Comparison of ENCODE assay signal across 10 cellular contexts in genomic region chr14:99272669-99273024, GRCh38. TPM values are rescaled to one million over a fixed set of nuclear protein-coding genes. Genes with fewer than 3 reads are reported as not detected.
DNase-seq lines count a peak whose midpoint lies in the region; ATAC-seq, FAIRE-seq and TF ChIP-seq lines count a peak whose summit lies in the region.
"Had no signal": no experiment of that assay in that cellular context is flagged by ENCODE, and none has a peak within 500 bp of the region (broad histone marks: within the 10 kb centered on the region; RNA-seq: fewer than 3 reads in every experiment).

No MANE protein-coding gene starts in this region.

- H3K4me3 Mint-ChIP-seq in CD14-positive monocyte = peak overlapping the region; percentile 20 to 89
- peak overlapping the region; percentile 72 for H3K4me3 Mint-ChIP-seq in MCF 10A (ENCODE audit: unreplicated experiment)

- TF ChIP-seq CTCF in CD14-positive monocyte (IDR thresholded peaks at IDR 0.05) = no peak
- TF ChIP-seq CTCF in MCF 10A (IDR thresholded peaks at IDR 0.05; ENCODE audit: unreplicated experiment) = no peak

- H3K27ac ChIP-seq in HUES6 (ENCODE audit: low read depth, low read length) = no peak overlapping the region

- H3K36me3 Mint-ChIP-seq in CD14-positive monocyte = peaks cover 4 to 6% of the 10 kb centered on the region in 2 donors
- H3K36me3 Mint-ChIP-seq in MCF 10A (ENCODE audit: insufficient read depth, unreplicated experiment) = no peaks in the 10 kb centered on the region

- no peak for DNase-seq in CD14-positive monocyte (ENCODE audit: low spot score)
- peak; percentile 43 for DNase-seq in MCF 10A (ENCODE audit: unreplicated experiment)
- DNase-seq in myocyte (ENCODE audit: low read depth) = peak; percentile 2
- DNase-seq in urothelium cell line (ENCODE audit: low spot score) = no peak
- no peak for DNase-seq in ecto neural progenitor cell (ENCODE audit: low spot score)
- no peak for DNase-seq in GM12892 (ENCODE audit: insufficient read length)

- no peak for TF ChIP-seq POLR2A in GM12892 (IDR thresholded peaks at IDR 0.05; ENCODE audit: low read depth, low read length)

- H3K9ac ChIP-seq in HUES6 (ENCODE audit: low read length) = peak overlapping the region; percentile 35

- H3K9me3 Mint-ChIP-seq in CD14-positive monocyte (peaks cover 0 to 19% (median 7%) of the 10 kb centered on the region in 7 donors), MCF 10A (ENCODE audit: unreplicated experiment) (no peaks in the 10 kb centered on the region)

- H3K27ac Mint-ChIP-seq in CD14-positive monocyte = no peak overlapping the region
- peak overlapping the region; percentile 16 for H3K27ac Mint-ChIP-seq in MCF 10A (ENCODE audit: low read depth, unreplicated experiment)

- H3K4me1 Mint-ChIP-seq in CD14-positive monocyte = peaks cover 24% of the 10 kb centered on the region
- H3K4me1 Mint-ChIP-seq in MCF 10A (ENCODE audit: insufficient read depth, unreplicated experiment) = peaks cover 13% of the 10 kb centered on the region

- BruUV-seq in MCF 10A (replicated peaks; lab: Mats Ljungman, UMichigan) = no TSS peak

- POLR2A ChIA-PET in MCF 10A (lab: Yijun Ruan, JAX) = interaction anchor here (0.6 kb wide), 1 partner anchor 1333 kb away, joined by 3 read pairs; no protein-coding TSS in a partner anchor

- no peak for FAIRE-seq in urothelium cell line (lab: Jason Lieb, UNC)
- FAIRE-seq in GM12892 (lab: Jason Lieb, UNC) = no peak
- FAIRE-seq: colon had no signal

- ATAC-seq in GM18511 (IDR thresholded peaks at IDR 0.05; ENCODE audit: unreplicated experiment) = no peak

- peaks cover 52% of the 10 kb centered on the region for H3K27me3 ChIP-seq in HUES6 (ENCODE audit: control insufficient read depth, insufficient read depth, low read length)

- intact Hi-C loops in CD14-positive monocyte (cut with micrococcal nuclease) (no loop called here), MCF 10A (cut with micrococcal nuclease) (loop anchor here (5.0 kb wide), 1 partner anchor 520 kb away; no protein-coding TSS in a partner anchor)

- peaks cover 73 to 97% (median 77%) of the 10 kb centered on the region in 3 donors for H3K27me3 Mint-ChIP-seq in CD14-positive monocyte (ENCODE audit: low read depth in 3 of 3)
- peaks cover 25% of the 10 kb centered on the region for H3K27me3 Mint-ChIP-seq in MCF 10A (ENCODE audit: insufficient read depth, unreplicated experiment)

- H3K9me3 ChIP-seq in HUES6 (ENCODE audit: control insufficient read depth, insufficient read depth, low read depth, low read length) = no peaks in the 10 kb centered on the region

- peak overlapping the region; percentile 71 for H3K4me3 ChIP-seq in HUES6 (ENCODE audit: low read depth, low read length)

- no peaks in the 10 kb centered on the region for H3K36me3 ChIP-seq in HUES6 (ENCODE audit: control insufficient read depth, insufficient read depth, low read length)

- peaks cover 27% of the 10 kb centered on the region for H3K4me1 ChIP-seq in HUES6 (ENCODE audit: control insufficient read depth, insufficient read depth, low read length)

- CTCF ChIA-PET in MCF 10A (lab: Yijun Ruan, JAX) = interaction anchor here (0.5 to 1.1 kb wide), 5 partner anchors 48 to 1265 kb away, joined by 3 to 4 read pairs (median 3); no protein-coding TSS in a partner anchor

RNA-seq across cellular contexts. Expression of gene BCL11B, which starts 0.7 kb away (rescaled TPM):
- polyA plus RNA-seq in CD14-positive monocyte = not detected
- total RNA-seq in MCF 10A (2022) (0.84 and 1.4 TPM in 2 replicates), myocyte (0.03 and 0.05 TPM in 2 replicates)
- not detected for polyA plus RNA-seq in myocyte (2012)
- 0.11 TPM for polyA plus RNA-seq in GM12892 (2012; ENCODE audit: missing spikeins)
- total RNA-seq: NCI-H460 had no signal

Comparison
In these comparisons a context has a peak if more than half of its experiments do, and no peak if none do; other contexts are left out.
1. DNase-seq: peak in MCF 10A (single experiment) and myocyte (single experiment); none in CD14-positive monocyte (single experiment), urothelium cell line (single experiment), ecto neural progenitor cell (single experiment) and GM12892 (single experiment).